ENCODE assay signal across 2 cellular contexts in the genomic region with DNA sequence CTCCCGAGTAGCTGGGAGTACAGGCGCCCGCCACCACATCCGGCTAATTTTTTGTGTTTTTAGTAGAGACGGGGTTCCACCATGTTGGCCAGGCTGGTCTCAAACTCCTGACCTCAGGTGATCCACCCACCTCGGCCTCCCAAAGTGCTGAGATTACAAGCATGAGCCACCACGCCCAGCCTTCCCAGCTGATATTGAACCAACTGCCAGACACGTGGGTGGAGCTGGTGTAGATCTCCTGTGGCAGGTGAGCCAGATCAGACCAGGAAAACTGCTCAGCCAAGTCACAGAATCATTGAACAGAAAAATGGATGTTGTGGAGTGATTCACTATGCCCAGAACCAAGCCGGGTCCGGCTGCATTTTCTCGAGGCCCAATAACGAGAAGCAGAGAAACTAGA. TPM values are rescaled to one million over a fixed set of nuclear protein-coding genes. Genes with fewer than 3 reads are reported as not detected.
"Had no signal": no experiment of that assay in that cellular context is flagged by ENCODE, and none has a peak within 500 bp of the region (broad histone marks: within the 10 kb centered on the region; RNA-seq: fewer than 3 reads in every experiment).

No MANE protein-coding gene starts in this region.

RNA-seq across cellular contexts. Expression of a gene that starts 8.4 kb away (rescaled TPM):
- total RNA-seq: chondrocyte, frontal cortex had no signal
